Comparison of ENCODE assay signal across 1 cellular context in genomic region chr9:112379177-112380101, GRCh38.
TF ChIP-seq lines count a peak whose summit lies in the region.

No MANE protein-coding gene starts in this region.

TF ChIP-seq in SK-N-SH, 30 proteins besides CTCF, POLR2A, EP300 and RAD21 (continued from another document):
- TF ChIP-seq PBX3 (IDR thresholded peaks at IDR 0.05) (peak; percentile 58), TCF12 (IDR thresholded peaks at IDR 0.05) (peak; percentile 46; the same call in 1 of the 2 replicates), ELF1 (IDR thresholded peaks at IDR 0.05) (no peak), RCOR1 (IDR thresholded peaks at IDR 0.05; ENCODE audit: low read length) (no peak), CHD2 (IDR thresholded peaks at IDR 0.05; ENCODE audit: low read length, partially characterized antibody) (peak; percentile 30), POLR2AphosphoS5 (IDR thresholded peaks at IDR 0.05; ENCODE audit: low read depth, low read length) (peak; percentile 96), GABPA (IDR thresholded peaks at IDR 0.05; ENCODE audit: low read depth) (no peak), NFIC (IDR thresholded peaks at IDR 0.05; ENCODE audit: borderline replicate concordance) (peak; percentile 83), NRF1 (IDR thresholded peaks at IDR 0.05; ENCODE audit: low read depth, low read length) (peak; percentile 93), FOSL2 (IDR thresholded peaks at IDR 0.05; ENCODE audit: borderline replicate concordance, low read depth) (no peak), TAF1 (IDR thresholded peaks at IDR 0.05; ENCODE audit: borderline replicate concordance, low read depth, low read length) (peak; percentile 79)
TF ChIP-seq in SK-N-SH: peak in this region for 10.
